In genomic region chr6:33694977-33695376, GRCh38 we compare ENCODE assay signal across 10 cellular contexts. TPM values are rescaled to one million over a fixed set of nuclear protein-coding genes. Genes with fewer than 3 reads are reported as not detected.
DNase-seq lines count a peak whose midpoint lies in the region; ATAC-seq and TF ChIP-seq lines count a peak whose summit lies in the region.
"Had no signal": no experiment of that assay in that cellular context is flagged by ENCODE, and none has a peak within 500 bp of the region (broad histone marks: within the 10 kb centered on the region; RNA-seq: fewer than 3 reads in every experiment).

No MANE protein-coding gene starts in this region.

- peaks cover 23% of the 10 kb centered on the region; the same call in 1 of the 2 replicates for H3K4me1 ChIP-seq in PC-9 (replicated peaks; ENCODE audit: insufficient read depth)
- peaks cover 64% of the 10 kb centered on the region for H3K4me1 ChIP-seq in effector memory CD4-positive, alpha-beta T cell (ENCODE audit: control insufficient read depth, insufficient read depth, low read length, poor library complexity, severe bottlenecking)
- H3K4me1 ChIP-seq in neural progenitor cell, result peaks cover 3% of the 10 kb centered on the region
- peaks cover 8% of the 10 kb centered on the region for H3K4me1 ChIP-seq in Caco-2

- POLR2A ChIA-PET in CD4-positive, alpha-beta T cell (lab: Charles Lee), result interaction anchor here (0.7 to 2.9 kb wide), 9 partner anchors 12 to 350 kb away, joined by 3 to 20 read pairs (median 5); partner anchors contain the start of genes ITPR3 and UQCC2
- POLR2A ChIA-PET in PC-9 (lab: Charles Lee; ENCODE audit: unreplicated experiment), result no interaction called here
- POLR2A ChIA-PET in Caco-2 (lab: Charles Lee), result no interaction called here

- peak overlapping the region; percentile 97 for H3K27ac Mint-ChIP-seq in CD4-positive, alpha-beta T cell
- H3K27ac Mint-ChIP-seq in neural progenitor cell, result peak overlapping the region; percentile 78
- H3K27ac Mint-ChIP-seq in Caco-2 (ENCODE audit: unreplicated experiment), result no peak overlapping the region

- H3K4me2 ChIP-seq in PC-9, result no peak overlapping the region
- H3K4me2 ChIP-seq in neural progenitor cell, result no peak overlapping the region

- no peak for ATAC-seq in CD4-positive, alpha-beta T cell (ENCODE audit: poor library complexity)
- ATAC-seq in HG02973 (IDR thresholded peaks at IDR 0.05; ENCODE audit: unreplicated experiment) (no peak), GM18511 (IDR thresholded peaks at IDR 0.05; ENCODE audit: unreplicated experiment) (no peak)

- H3K9me3 ChIP-seq in CD4-positive, alpha-beta T cell (ENCODE audit: control insufficient read depth, low read length), result no peaks in the 10 kb centered on the region
- H3K9me3 ChIP-seq in PC-9 (ENCODE audit: insufficient read depth, low read depth), result no peaks in the 10 kb centered on the region
- H3K9me3 ChIP-seq in effector memory CD4-positive, alpha-beta T cell (ENCODE audit: control insufficient read depth, low read length), result no peaks in the 10 kb centered on the region
- H3K9me3 ChIP-seq in neural progenitor cell (ENCODE audit: low read depth), result no peaks in the 10 kb centered on the region
- H3K9me3 ChIP-seq in Caco-2, result no peaks in the 10 kb centered on the region

- H3K27ac ChIP-seq in CD4-positive, alpha-beta T cell (ENCODE audit: low read depth, low read length), result peak overlapping the region; percentile 77
- H3K27ac ChIP-seq in PC-9 (peak overlapping the region; percentile 54), neural progenitor cell (no peak overlapping the region)
- peak overlapping the region; percentile 65 for H3K27ac ChIP-seq in effector memory CD4-positive, alpha-beta T cell (ENCODE audit: insufficient read depth, low read length, poor library complexity, severe bottlenecking)

- H3K4me3 Mint-ChIP-seq in CD4-positive, alpha-beta T cell, result peak overlapping the region; percentile 81
- H3K4me3 Mint-ChIP-seq in neural progenitor cell (no peak overlapping the region), Caco-2 (ENCODE audit: unreplicated experiment) (no peak overlapping the region)

- peaks cover 25% of the 10 kb centered on the region for H4K20me1 ChIP-seq in PC-9 (ENCODE audit: insufficient read depth)
- H4K20me1 ChIP-seq in neural progenitor cell (ENCODE audit: low read depth), result peaks cover 10% of the 10 kb centered on the region

- TF ChIP-seq CTCF in CD4-positive, alpha-beta T cell (IDR thresholded peaks at IDR 0.05), result no peak
- TF ChIP-seq CTCF in PC-9 (conservative IDR thresholded peaks at IDR 0.05) (no peak), neural progenitor cell (IDR thresholded peaks at IDR 0.05) (no peak), Caco-2 (IDR thresholded peaks at IDR 0.05; ENCODE audit: insufficient read depth in 1 of 2, low read depth in 1 of 2, low read length in 1 of 2, severe bottlenecking in 1 of 2, unreplicated experiment in 1 of 2) (no peak)

- no peaks in the 10 kb centered on the region for H3K27me3 Mint-ChIP-seq in CD4-positive, alpha-beta T cell
- H3K27me3 Mint-ChIP-seq in neural progenitor cell (ENCODE audit: insufficient read depth, low read depth) (peaks cover 4% of the 10 kb centered on the region), Caco-2 (ENCODE audit: insufficient read depth, unreplicated experiment) (no peaks in the 10 kb centered on the region)

- BruUV-seq in PC-9 (replicated peaks; lab: Mats Ljungman, UMichigan) (no TSS peak), Caco-2 (replicated peaks; lab: Mats Ljungman, UMichigan) (no TSS peak)

- peaks cover 46% of the 10 kb centered on the region for H3K36me3 Mint-ChIP-seq in CD4-positive, alpha-beta T cell (ENCODE audit: low read depth)
- H3K36me3 Mint-ChIP-seq in neural progenitor cell, result peaks cover 15% of the 10 kb centered on the region
- H3K36me3 Mint-ChIP-seq in Caco-2 (ENCODE audit: insufficient read depth, unreplicated experiment), result peaks cover 71% of the 10 kb centered on the region

- H3K36me3 ChIP-seq in PC-9 (ENCODE audit: low read depth) (peaks cover 31% of the 10 kb centered on the region), neural progenitor cell (peaks cover 6% of the 10 kb centered on the region), Caco-2 (ENCODE audit: control insufficient read depth, insufficient read depth, low read length) (peaks cover 15% of the 10 kb centered on the region)
- peaks cover 14% of the 10 kb centered on the region for H3K36me3 ChIP-seq in effector memory CD4-positive, alpha-beta T cell (ENCODE audit: control insufficient read depth, insufficient read depth, low read length)

- H3F3A ChIP-seq in PC-9 (ENCODE audit: insufficient read depth, low read depth) (peaks cover 58% of the 10 kb centered on the region), neural progenitor cell (ENCODE audit: low read depth) (peaks cover 4% of the 10 kb centered on the region)

- in situ Hi-C loops in ACHN (cut with HindIII; ENCODE audit: low pct_ligation_motif_present, low pct_unique_long_range_greater_than_20kb, low sequenced_read_pairs), result no loop called here

- no peaks in the 10 kb centered on the region for H3K27me3 ChIP-seq in CD4-positive, alpha-beta T cell (ENCODE audit: control insufficient read depth, insufficient read depth, low read length)
- H3K27me3 ChIP-seq in PC-9 (ENCODE audit: insufficient read depth, low read depth) (no peaks in the 10 kb centered on the region), neural progenitor cell (no peaks in the 10 kb centered on the region), Caco-2 (replicated peaks; ENCODE audit: control insufficient read depth, insufficient read depth, low read length) (no peaks in the 10 kb centered on the region)
- H3K27me3 ChIP-seq in effector memory CD4-positive, alpha-beta T cell (replicated peaks; ENCODE audit: control insufficient read depth, insufficient read depth, low read length, poor library complexity, severe bottlenecking), result no peaks in the 10 kb centered on the region

- H2AFZ ChIP-seq in PC-9 (no peak overlapping the region), neural progenitor cell (replicated peaks) (no peak overlapping the region)

- CTCF ChIA-PET in CD4-positive, alpha-beta T cell (lab: Charles Lee), result interaction anchor here (2.3 kb wide), 1 partner anchor 16 kb away, joined by 9 read pairs; the partner anchor contains the start of gene UQCC2
- CTCF ChIA-PET in PC-9 (lab: Charles Lee), result no interaction called here
- CTCF ChIA-PET in Caco-2 (lab: Charles Lee), result interaction anchor here (1.6 kb wide), 1 partner anchor 105 kb away, joined by 5 read pairs; no protein-coding TSS in a partner anchor

- H3K79me2 ChIP-seq in PC-9 (ENCODE audit: low read depth) (no peaks in the 10 kb centered on the region), neural progenitor cell (ENCODE audit: low read depth) (peaks cover 6% of the 10 kb centered on the region)

- H3K9me2 ChIP-seq in PC-9 (ENCODE audit: insufficient read depth), result no peaks in the 10 kb centered on the region

- H3K9ac ChIP-seq in neural progenitor cell, result no peak overlapping the region

- H3K9me3 Mint-ChIP-seq in CD4-positive, alpha-beta T cell, result no peaks in the 10 kb centered on the region
- H3K9me3 Mint-ChIP-seq in neural progenitor cell (no peaks in the 10 kb centered on the region), Caco-2 (ENCODE audit: unreplicated experiment) (no peaks in the 10 kb centered on the region)

- H3K4me1 Mint-ChIP-seq in CD4-positive, alpha-beta T cell (ENCODE audit: low read depth), result peaks cover 84% of the 10 kb centered on the region
- peaks cover 18% of the 10 kb centered on the region for H3K4me1 Mint-ChIP-seq in neural progenitor cell
- H3K4me1 Mint-ChIP-seq in Caco-2 (ENCODE audit: low read depth, unreplicated experiment), result peaks cover 8% of the 10 kb centered on the region

- intact Hi-C loops in CD4-positive, alpha-beta T cell (cut with DNase I, micrococcal nuclease), result loop anchor here in 1 of 2 experiments (5.0 to 10.0 kb wide), 3 partner anchors 63 to 240 kb away; partner anchors contain the start of genes ITPR3 and ZBTB9
- intact Hi-C loops in PC-9 (cut with micrococcal nuclease; ENCODE audit: unreplicated experiment) (no loop called here), Caco-2 (cut with micrococcal nuclease; ENCODE audit: unreplicated experiment) (no loop called here)

- no peak for DNase-seq in CD4-positive, alpha-beta T cell
- DNase-seq in PC-9, result no peak
- DNase-seq in effector memory CD4-positive, alpha-beta T cell, result no peak
- no peak for DNase-seq in neural progenitor cell (ENCODE audit: low spot score)
- no peak for DNase-seq in Caco-2
- DNase-seq in ACHN, result no peak
- DNase-seq: MM.1S had no signal

- H3K4me3 ChIP-seq in PC-9, result no peak overlapping the region
- H3K4me3 ChIP-seq in effector memory CD4-positive, alpha-beta T cell (ENCODE audit: insufficient read depth, low read depth, low read length, poor library complexity, severe bottlenecking), result no peak overlapping the region
- H3K4me3 ChIP-seq in neural progenitor cell, result no peak overlapping the region
- no peak overlapping the region for H3K4me3 ChIP-seq in Caco-2 (ENCODE audit: low read depth, low read length)

RNA-seq across cellular contexts. Expression of gene UQCC2, which starts 16.5 kb away (rescaled TPM):
- total RNA-seq in CD4-positive, alpha-beta T cell, result 1 to 10 TPM; 8.7 to 9.3 TPM
- total RNA-seq in PC-9 (2021), result 71.2 and 72.9 TPM in 2 replicates
- 47.7 and 95.9 TPM in 2 replicates for total RNA-seq in neural progenitor cell (ENCODE audit: low replicate concordance)
- 115 and 122 TPM in 2 replicates for total RNA-seq in Caco-2 (2022)

RNA-seq across cellular contexts. Expression of gene IP6K3, which starts 51.7 kb away (rescaled TPM):
- total RNA-seq in CD4-positive, alpha-beta T cell, result not detected
- total RNA-seq in PC-9 (2021) (not detected in 2 replicates), neural progenitor cell (ENCODE audit: low replicate concordance) (2.9 and 4.6 TPM in 2 replicates), Caco-2 (2022) (0.44 and 0.45 TPM in 2 replicates)
- total RNA-seq: Daoy had no signal
